Comparison of ENCODE assay signal across 9 cellular contexts in genomic region chr21:23968722-23969647, GRCh38.
DNase-seq lines count a peak whose midpoint lies in the region; ATAC-seq and TF ChIP-seq lines count a peak whose summit lies in the region.
"Had no signal": no experiment of that assay in that cellular context is flagged by ENCODE, and none has a peak within 500 bp of the region (broad histone marks: within the 10 kb centered on the region; RNA-seq: fewer than 3 reads in every experiment).

No MANE protein-coding gene starts in this region.

- TF ChIP-seq CTCF in BE2C (IDR thresholded peaks at IDR 0.05; ENCODE audit: low read depth, low read length): peak; percentile 95

- H3K4me3 ChIP-seq in BE2C (ENCODE audit: low read depth, low read length): peak overlapping the region; percentile 58
- H3K4me3 ChIP-seq in effector memory CD4-positive, alpha-beta T cell (ENCODE audit: insufficient read depth, low read depth, low read length, poor library complexity, severe bottlenecking): no peak overlapping the region
- H3K4me3 ChIP-seq: skin epidermis had no signal

- H3K4me1 ChIP-seq in BE2C: no peaks in the 10 kb centered on the region; the same call in 1 of the 2 replicates
- H3K4me1 ChIP-seq in effector memory CD4-positive, alpha-beta T cell (ENCODE audit: control insufficient read depth, insufficient read depth, low read length, poor library complexity, severe bottlenecking): no peaks in the 10 kb centered on the region

- H3K27ac ChIP-seq in effector memory CD4-positive, alpha-beta T cell (ENCODE audit: insufficient read depth, low read length, poor library complexity, severe bottlenecking): no peak overlapping the region
- H3K27ac ChIP-seq: skin epidermis had no signal

- H3K36me3 ChIP-seq in BE2C: no peaks in the 10 kb centered on the region
- H3K36me3 ChIP-seq in effector memory CD4-positive, alpha-beta T cell (ENCODE audit: control insufficient read depth, insufficient read depth, low read length): no peaks in the 10 kb centered on the region

- ATAC-seq in GM19043 (IDR thresholded peaks at IDR 0.05; ENCODE audit: low read depth, unreplicated experiment): peak; percentile 85
- ATAC-seq in HG03175 (IDR thresholded peaks at IDR 0.05; ENCODE audit: unreplicated experiment): peak; percentile 91

- no peaks in the 10 kb centered on the region for H3K9me3 ChIP-seq in BE2C
- no peaks in the 10 kb centered on the region for H3K9me3 ChIP-seq in effector memory CD4-positive, alpha-beta T cell (ENCODE audit: control insufficient read depth, low read length)

- peak; percentile 80 for DNase-seq in BE2C
- DNase-seq in NCI-H2171 treated with DMSO at 0.1 percent for 48 hours (lab: John Stamatoyannopoulos, UW): peak; percentile 60
- DNase-seq in activated CD4-positive, alpha-beta T cell treated with anti-CD3 and anti-CD28 coated beads for 1 hour: peak; percentile 43
- peak; percentile 42 to 60 (median 56) for DNase-seq in effector memory CD4-positive, alpha-beta T cell
- peak; percentile 37 to 62 for DNase-seq in stimulated activated CD4-positive, alpha-beta T cell treated with anti-CD3 and anti-CD28 coated beads, Interleukin-12 subunit alpha, Interleukin-12 subunit beta, amount 100 ng/mL, for 24 hours (ENCODE audit: low read depth in 2 of 2)
- DNase-seq in NCI-H187 (lab: John Stamatoyannopoulos, UW): no peak

- H3K27me3 ChIP-seq in BE2C: no peaks in the 10 kb centered on the region
- no peaks in the 10 kb centered on the region for H3K27me3 ChIP-seq in effector memory CD4-positive, alpha-beta T cell (replicated peaks; ENCODE audit: control insufficient read depth, insufficient read depth, low read length, poor library complexity, severe bottlenecking)

Comparison
In these comparisons a context has a peak if more than half of its experiments do, and no peak if none do; other contexts are left out.
1. DNase-seq: peak in BE2C (single experiment), NCI-H2171 treated with DMSO at 0.1 percent for 48 hours (single experiment), activated CD4-positive, alpha-beta T cell treated with anti-CD3 and anti-CD28 coated beads for 1 hour (single experiment), effector memory CD4-positive, alpha-beta T cell (3 of 3) and stimulated activated CD4-positive, alpha-beta T cell treated with anti-CD3 and anti-CD28 coated beads, Interleukin-12 subunit alpha, Interleukin-12 subunit beta, amount 100 ng/mL, for 24 hours (2 of 2); none in NCI-H187 (0 of 2).